1 cellular context compared by ENCODE assay signal in the genomic region with DNA sequence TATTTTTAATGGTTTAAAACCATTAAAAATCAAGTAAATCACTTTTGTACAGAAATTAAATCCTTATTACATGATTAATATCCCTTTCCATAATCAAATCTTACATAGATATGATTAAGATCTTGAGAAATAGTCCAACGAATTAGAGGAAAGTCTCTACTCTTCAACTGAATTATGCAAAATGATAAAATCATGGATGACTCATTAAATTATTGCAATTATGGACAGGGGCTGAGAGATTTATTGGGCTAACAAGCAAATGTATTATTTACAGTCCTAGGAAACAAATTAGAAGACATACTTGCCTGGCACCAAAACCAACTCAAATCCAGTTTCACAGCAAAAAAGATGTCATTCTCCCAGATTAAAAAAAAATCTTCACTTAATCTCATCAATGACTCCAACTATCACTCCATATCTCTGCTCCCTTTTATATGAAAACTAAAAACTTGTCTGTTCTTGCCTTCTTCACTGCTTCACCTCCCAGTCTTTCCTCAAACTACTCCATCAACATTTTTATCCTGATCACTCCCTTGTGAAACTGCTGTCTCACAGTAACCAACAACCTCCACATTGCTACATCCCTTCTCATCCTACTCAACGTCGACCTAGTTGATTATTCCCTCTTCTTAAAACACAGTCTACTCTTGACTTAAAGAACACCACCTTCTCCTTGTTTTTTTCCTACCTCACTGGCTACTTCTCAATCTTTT.
TF ChIP-seq lines count a peak whose summit lies in the region.

No MANE protein-coding gene starts in this region.

TF ChIP-seq in SK-N-SH, 30 proteins besides CTCF, POLR2A, EP300 and RAD21 (continued from another document):
- TF ChIP-seq REST (IDR thresholded peaks at IDR 0.05; ENCODE audit: low read depth, low read length) = no peak
- no peak for TF ChIP-seq CHD2 (IDR thresholded peaks at IDR 0.05; ENCODE audit: low read length, partially characterized antibody)
- peak; percentile 71 for TF ChIP-seq PBX3 (IDR thresholded peaks at IDR 0.05)
- TF ChIP-seq NFIC (IDR thresholded peaks at IDR 0.05; ENCODE audit: borderline replicate concordance) = no peak
- TF ChIP-seq NRF1 (IDR thresholded peaks at IDR 0.05; ENCODE audit: low read depth, low read length) = no peak
- TF ChIP-seq TCF12 (IDR thresholded peaks at IDR 0.05) = peak; percentile 35
- TF ChIP-seq MEF2A (IDR thresholded peaks at IDR 0.05; ENCODE audit: borderline replicate concordance, low read depth) = no peak
- TF ChIP-seq, protein P1, sequence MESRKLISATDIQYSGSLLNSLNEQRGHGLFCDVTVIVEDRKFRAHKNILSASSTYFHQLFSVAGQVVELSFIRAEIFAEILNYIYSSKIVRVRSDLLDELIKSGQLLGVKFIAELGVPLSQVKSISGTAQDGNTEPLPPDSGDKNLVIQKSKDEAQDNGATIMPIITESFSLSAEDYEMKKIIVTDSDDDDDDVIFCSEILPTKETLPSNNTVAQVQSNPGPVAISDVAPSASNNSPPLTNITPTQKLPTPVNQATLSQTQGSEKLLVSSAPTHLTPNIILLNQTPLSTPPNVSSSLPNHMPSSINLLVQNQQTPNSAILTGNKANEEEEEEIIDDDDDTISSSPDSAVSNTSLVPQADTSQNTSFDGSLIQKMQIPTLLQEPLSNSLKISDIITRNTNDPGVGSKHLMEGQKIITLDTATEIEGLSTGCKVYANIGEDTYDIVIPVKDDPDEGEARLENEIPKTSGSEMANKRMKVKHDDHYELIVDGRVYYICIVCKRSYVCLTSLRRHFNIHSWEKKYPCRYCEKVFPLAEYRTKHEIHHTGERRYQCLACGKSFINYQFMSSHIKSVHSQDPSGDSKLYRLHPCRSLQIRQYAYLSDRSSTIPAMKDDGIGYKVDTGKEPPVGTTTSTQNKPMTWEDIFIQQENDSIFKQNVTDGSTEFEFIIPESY (IDR thresholded peaks at IDR 0.05; ENCODE audit: borderline replicate concordance, low read depth) = no peak
- TF ChIP-seq YY1 (IDR thresholded peaks at IDR 0.05; ENCODE audit: low read depth) = no peak
- no peak for TF ChIP-seq IRF3 (IDR thresholded peaks at IDR 0.05; ENCODE audit: low read depth, low read length)
- peak; percentile 50; the same call in 1 of the 2 replicates for TF ChIP-seq TEAD4 (IDR thresholded peaks at IDR 0.05; ENCODE audit: borderline replicate concordance, insufficient read depth)
- TF ChIP-seq FOSL2 (IDR thresholded peaks at IDR 0.05; ENCODE audit: borderline replicate concordance, low read depth) = peak; percentile 21; the same call in 1 of the 2 replicates
